In the genomic region with DNA sequence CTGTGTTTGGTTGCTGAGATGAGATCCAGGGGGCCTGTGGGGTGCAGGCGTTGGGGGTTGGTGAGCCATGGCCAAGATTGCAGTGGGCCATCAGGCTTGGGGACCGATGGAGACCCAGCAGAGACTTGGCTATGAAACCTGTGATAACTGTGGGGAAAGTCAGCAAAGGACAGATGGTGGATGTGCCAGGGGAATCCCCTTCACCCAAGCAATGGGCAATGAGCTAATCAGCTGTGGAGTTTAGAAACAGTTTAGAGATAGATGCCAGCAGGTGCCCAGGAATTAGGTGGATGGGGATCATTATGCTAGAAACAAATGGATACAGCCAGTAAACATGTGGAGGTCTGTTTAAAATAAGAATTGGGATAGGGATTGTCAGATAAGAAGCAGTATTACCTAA, we compare ENCODE assay signal across 21 cellular contexts.
"Had no signal": no experiment of that assay in that cellular context is flagged by ENCODE, and none has a peak within 500 bp of the region (broad histone marks: within the 10 kb centered on the region; RNA-seq: fewer than 3 reads in every experiment).

No MANE protein-coding gene starts in this region.

- ATAC-seq: activated CD4-positive, alpha-beta T cell treated with anti-CD3 and anti-CD28 coated beads for 36 hours; Panc1; Right ventricle myocardium inferior; T-cell had no signal

- DNase-seq: activated CD4-positive, alpha-beta memory T cell treated with anti-CD3 and anti-CD28 coated beads, Interleukin-2, amount 10 ng/mL, durations not matched to agents 7 days and 5 days; activated CD4-positive, alpha-beta T cell treated with anti-CD3 and anti-CD28 coated beads for 36 hours; activated CD4-positive, alpha-beta T cell treated with anti-CD3 and anti-CD28 coated beads, Interleukin-2, amount 50 U/mL, for 1 hour; activated CD8-positive, alpha-beta memory T cell treated with anti-CD3 and anti-CD28 coated beads, Interleukin-2, amount 50 U/mL, for 4 hours; activated naive CD4-positive, alpha-beta T cell treated with anti-CD3 and anti-CD28 coated beads, Interleukin-2, amount 50 U/mL, for 16 hours; activated naive CD8-positive, alpha-beta T cell treated with anti-CD3 and anti-CD28 coated beads, Interleukin-2, amount 10 ng/mL, durations not matched to agents 7 days and 5 days; adrenal gland; caudate nucleus; colonic mucosa; Kasumi-1; NCI-H1105 treated with DMSO at 0.1 percent for 48 hours; NCI-H1436 treated with DMSO at 0.1 percent for 48 hours; NCI-H187; NCI-H2081; NCI-H345; NCI-H510A treated with DMSO at 0.1 percent for 48 hours; NCI-H82; RPMI8226; T-cell had no signal
